27 cellular contexts compared by ENCODE assay signal in the genomic region with DNA sequence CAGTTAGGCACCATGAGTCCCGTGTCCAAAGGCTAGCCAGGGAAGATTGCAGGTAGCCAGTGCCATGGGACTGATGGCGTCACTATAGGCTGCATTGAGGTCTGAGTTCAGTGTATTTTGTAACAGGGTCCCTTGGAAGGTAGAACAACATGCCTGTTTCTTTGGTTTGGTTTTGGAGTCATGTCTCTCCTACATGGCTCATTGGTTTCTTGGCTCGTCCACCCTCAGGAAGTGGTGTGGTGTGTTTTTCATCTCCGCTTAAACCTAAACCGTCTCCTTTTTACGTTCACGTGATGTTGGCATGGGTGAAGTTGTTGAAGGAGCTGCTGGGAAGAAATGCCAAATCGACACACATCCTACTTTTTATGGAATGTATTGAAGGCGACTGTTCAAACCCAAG.
DNase-seq lines count a peak whose midpoint lies in the region; ATAC-seq, FAIRE-seq and TF ChIP-seq lines count a peak whose summit lies in the region.
"Had no signal": no experiment of that assay in that cellular context is flagged by ENCODE, and none has a peak within 500 bp of the region (broad histone marks: within the 10 kb centered on the region; RNA-seq: fewer than 3 reads in every experiment).

No MANE protein-coding gene starts in this region.

- H3K27ac ChIP-seq in keratinocyte (ENCODE audit: control insufficient read depth, insufficient read depth, low read length) (no peak overlapping the region), thyroid gland (peak overlapping the region; percentile 79 to 85 (median 82))
- H3K27ac ChIP-seq: hepatocyte, right lobe of liver had no signal

- H3K27me3 Mint-ChIP-seq in activated naive CD8-positive, alpha-beta T cell: no peaks in the 10 kb centered on the region
- H3K27me3 Mint-ChIP-seq in activated naive CD8-positive, alpha-beta T cell treated with anti-CD3 and anti-CD28 coated beads, Interleukin-2, amount 50 U/mL, for 24 hours: no peaks in the 10 kb centered on the region
- H3K27me3 Mint-ChIP-seq: activated CD4-positive, alpha-beta T cell treated with anti-CD3 and anti-CD28 coated beads for 36 hours had no signal

- WGBS in thyroid gland, 2 donors: 32 to 53% methylated on average over 9 of the region's 9 CpGs

- peak overlapping the region; percentile 81 for H3K27ac Mint-ChIP-seq in activated naive CD8-positive, alpha-beta T cell
- H3K27ac Mint-ChIP-seq in activated naive CD8-positive, alpha-beta T cell treated with anti-CD3 and anti-CD28 coated beads, Interleukin-2, amount 50 U/mL, for 24 hours: no peak overlapping the region
- H3K27ac Mint-ChIP-seq: activated CD4-positive, alpha-beta T cell treated with anti-CD3 and anti-CD28 coated beads for 36 hours had no signal

- no peak overlapping the region for H3K4me3 Mint-ChIP-seq in activated naive CD8-positive, alpha-beta T cell
- no peak overlapping the region for H3K4me3 Mint-ChIP-seq in activated naive CD8-positive, alpha-beta T cell treated with anti-CD3 and anti-CD28 coated beads, Interleukin-2, amount 50 U/mL, for 24 hours
- H3K4me3 Mint-ChIP-seq: activated CD4-positive, alpha-beta T cell treated with anti-CD3 and anti-CD28 coated beads for 36 hours had no signal

- no peak for DNase-seq in activated naive CD8-positive, alpha-beta T cell treated with anti-CD3 and anti-CD28 coated beads, Interleukin-2, amount 50 U/mL, for 24 hours
- DNase-seq in RCC 7860 (ENCODE audit: low spot score) (peak; percentile 84), keratinocyte (ENCODE audit: low read depth, low spot score) (no peak), thyroid gland (peak; percentile 82 to 84), NCI-H345 (lab: John Stamatoyannopoulos, UW) (no peak), cardiac septum (ENCODE audit: low spot score) (no peak), NCI-H524 treated with DMSO at 0.1 percent for 48 hours (lab: John Stamatoyannopoulos, UW) (no peak)
- DNase-seq: activated CD4-positive, alpha-beta T cell treated with anti-CD3 and anti-CD28 coated beads for 36 hours; BE2C; cortex of kidney; DMS 273 treated with DMSO at 0.1 percent for 48 hours; Kasumi-1; NCI-H1092; NCI-H2081 treated with DMSO at 0.1 percent for 48 hours; NCI-H69; right lobe of liver; stimulated activated CD4-positive, alpha-beta T cell treated with anti-CD3 and anti-CD28 coated beads, Interleukin-15, amount 100 ng/mL, for 24 hours; substantia nigra; SW 1271 had no signal

- no peak for ATAC-seq in activated naive CD8-positive, alpha-beta T cell treated with anti-CD3 and anti-CD28 coated beads, Interleukin-2, amount 50 U/mL, for 24 hours
- ATAC-seq: activated CD4-positive, alpha-beta T cell treated with anti-CD3 and anti-CD28 coated beads for 36 hours; right lobe of liver had no signal

- FAIRE-seq in RCC 7860 (lab: Jason Lieb, UNC) (peak; percentile 94), keratinocyte (lab: Jason Lieb, UNC) (peak; percentile 36)
- FAIRE-seq: A204.1, bronchial epithelial cell, GM12891, GM19239, H1, TTC549 had no signal

- no peak overlapping the region for H2AFZ ChIP-seq in keratinocyte (ENCODE audit: control insufficient read depth, low read length)
- H2AFZ ChIP-seq: hepatocyte had no signal

- H3K4me1 Mint-ChIP-seq in activated naive CD8-positive, alpha-beta T cell (ENCODE audit: low read depth): peaks cover 67% of the 10 kb centered on the region
- H3K4me1 Mint-ChIP-seq in activated naive CD8-positive, alpha-beta T cell treated with anti-CD3 and anti-CD28 coated beads, Interleukin-2, amount 50 U/mL, for 24 hours: peaks cover 59% of the 10 kb centered on the region

- no peak overlapping the region for H3K4me2 ChIP-seq in keratinocyte (ENCODE audit: control insufficient read depth, extremely low read depth, insufficient read depth, low read depth, low read length)
- H3K4me2 ChIP-seq: hepatocyte had no signal

- H3K9me3 ChIP-seq in keratinocyte (ENCODE audit: control insufficient read depth, low read depth, low read length) (no peaks in the 10 kb centered on the region), thyroid gland (no peaks in the 10 kb centered on the region)
- H3K9me3 ChIP-seq: BE2C, right lobe of liver had no signal

- TF ChIP-seq POLR2A in thyroid gland (IDR thresholded peaks at IDR 0.05): no peak

- H3K4me1 ChIP-seq in keratinocyte (ENCODE audit: control insufficient read depth, extremely low read depth, insufficient read depth, low read length): no peaks in the 10 kb centered on the region
- peaks cover 17 to 37% of the 10 kb centered on the region in 2 donors for H3K4me1 ChIP-seq in thyroid gland
- H3K4me1 ChIP-seq: BE2C had no signal

- H4K20me1 ChIP-seq in keratinocyte (ENCODE audit: control insufficient read depth, extremely low read depth, insufficient read depth, low read length): peaks cover 68% of the 10 kb centered on the region

- no peaks in the 10 kb centered on the region for H3K9me3 Mint-ChIP-seq in activated naive CD8-positive, alpha-beta T cell (ENCODE audit: low read depth)
- H3K9me3 Mint-ChIP-seq in activated naive CD8-positive, alpha-beta T cell treated with anti-CD3 and anti-CD28 coated beads, Interleukin-2, amount 50 U/mL, for 24 hours: peaks cover 3% of the 10 kb centered on the region

- H3K36me3 ChIP-seq in keratinocyte (ENCODE audit: control insufficient read depth in 2 of 2, extremely low read depth in 1 of 2, insufficient read depth in 2 of 2, low read length in 2 of 2): peaks cover 51 to 59% of the 10 kb centered on the region in 2 experiments
- no peaks in the 10 kb centered on the region for H3K36me3 ChIP-seq in thyroid gland
- H3K36me3 ChIP-seq: BE2C had no signal

- H3K4me3 ChIP-seq in keratinocyte (ENCODE audit: control insufficient read depth in 2 of 3, extremely low read depth in 1 of 3, insufficient read depth in 2 of 3, low read depth in 1 of 3, low read length in 3 of 3) (no peak overlapping the region), thyroid gland (replicated peaks in 1 of 3) (no peak overlapping the region)
- H3K4me3 ChIP-seq: hepatocyte, right lobe of liver had no signal

- H3K79me2 ChIP-seq in keratinocyte (ENCODE audit: control insufficient read depth, insufficient read depth, low read length): peaks cover 92% of the 10 kb centered on the region

- dilution Hi-C loops in keratinocyte (cut with MboI; ENCODE audit: extremely low pct_ligation_motif_present, low sequenced_read_pairs): no loop called here

- intact Hi-C loops in thyroid gland (cut with DNase I): no loop called here
- intact Hi-C loops in cardiac septum (cut with DNase I): loop anchor here (5.0 kb wide), 2 partner anchors 38 to 67 kb away; no protein-coding TSS in a partner anchor

- TF ChIP-seq CTCF in keratinocyte (optimal IDR thresholded peaks at IDR 0.05 in 1 of 3, IDR thresholded peaks at IDR 0.05 in 1 of 3, conservative IDR thresholded peaks at IDR 0.05 in 1 of 3; ENCODE audit: extremely low read depth in 1 of 3, insufficient read depth in 2 of 3, low read length in 3 of 3) (no peak), thyroid gland (IDR thresholded peaks at IDR 0.05) (no peak)

- H3K27me3 ChIP-seq in keratinocyte (ENCODE audit: control insufficient read depth, extremely low read depth, insufficient read depth, low read length) (no peaks in the 10 kb centered on the region), thyroid gland (no peaks in the 10 kb centered on the region)
- H3K27me3 ChIP-seq: BE2C, hepatocyte, right lobe of liver had no signal

- peaks cover 23% of the 10 kb centered on the region for H3K36me3 Mint-ChIP-seq in activated naive CD8-positive, alpha-beta T cell
- peaks cover 23% of the 10 kb centered on the region for H3K36me3 Mint-ChIP-seq in activated naive CD8-positive, alpha-beta T cell treated with anti-CD3 and anti-CD28 coated beads, Interleukin-2, amount 50 U/mL, for 24 hours (ENCODE audit: low read depth)

- peaks cover 10% of the 10 kb centered on the region for H3K9me1 ChIP-seq in keratinocyte (ENCODE audit: control insufficient read depth, extremely low read depth, insufficient read depth, low read length)

- no peak overlapping the region for H3K9ac ChIP-seq in keratinocyte (ENCODE audit: control insufficient read depth, extremely low read depth, insufficient read depth, low read length)

Comparison
In these comparisons a context has a peak if more than half of its experiments do, and no peak if none do; other contexts are left out.
1. DNase-seq: peak in RCC 7860 (single experiment) and thyroid gland (2 of 2); none in activated naive CD8-positive, alpha-beta T cell treated with anti-CD3 and anti-CD28 coated beads, Interleukin-2, amount 50 U/mL, for 24 hours (single experiment), keratinocyte (single experiment), NCI-H345 (single experiment), cardiac septum (single experiment) and NCI-H524 treated with DMSO at 0.1 percent for 48 hours (single experiment).